Comparison of ENCODE assay signal across 8 cellular contexts in genomic region chr1:154183045-154183968, GRCh38.
DNase-seq lines count a peak whose midpoint lies in the region; ATAC-seq, FAIRE-seq and TF ChIP-seq lines count a peak whose summit lies in the region.

No MANE protein-coding gene starts in this region.

- no peak for FAIRE-seq in D721Med (lab: Jason Lieb, UNC)

- ATAC-seq in GM21515 (IDR thresholded peaks at IDR 0.05; ENCODE audit: unreplicated experiment), result peak; percentile 64

- H3K79me2 ChIP-seq in OCI-LY3 (ENCODE audit: low read length), result peaks cover 47% of the 10 kb centered on the region

- H3K4me1 ChIP-seq in OCI-LY3 (ENCODE audit: low read length), result peaks cover 29% of the 10 kb centered on the region

- DNase-seq in D721Med (ENCODE audit: insufficient read length, low spot score) (peak; percentile 100), HuH-7.5 (ENCODE audit: low spot score) (peak; percentile 95), activated T-cell treated with anti-CD3 and anti-CD28 coated beads for 24 hours (ENCODE audit: low read depth) (peak; percentile 97), epidermal melanocyte (ENCODE audit: insufficient read length, low spot score) (peak; percentile 98), middle frontal gyrus (ENCODE audit: extremely low spot score, low spot score) (peak; percentile 90)
- peak; percentile 89 to 91 for DNase-seq in stimulated activated CD8-positive, alpha-beta memory T cell treated with anti-CD3 and anti-CD28 coated beads, Interleukin-2, amount 100 ng/mL, for 1 hour (ENCODE audit: low read depth in 2 of 2)

- peaks cover 14% of the 10 kb centered on the region for H3K27me3 ChIP-seq in OCI-LY3 (ENCODE audit: low read depth, low read length)

- no peaks in the 10 kb centered on the region for H3K9me3 ChIP-seq in OCI-LY3 (ENCODE audit: insufficient read depth, low read length)

- H2AFZ ChIP-seq in OCI-LY3 (ENCODE audit: low read depth, low read length), result peak overlapping the region; percentile 2; the same call in 1 of the 2 replicates

- peak overlapping the region; percentile 87 for H3K4me3 ChIP-seq in OCI-LY3 (ENCODE audit: low read length)

- H3K27ac ChIP-seq in OCI-LY3 (ENCODE audit: low read length), result peak overlapping the region; percentile 95

- peak overlapping the region; percentile 93 for H3K9ac ChIP-seq in OCI-LY3 (ENCODE audit: low read length)

- H3K36me3 ChIP-seq in OCI-LY3 (replicated peaks; ENCODE audit: low read depth, low read length), result peaks cover 24% of the 10 kb centered on the region

- peaks cover 32% of the 10 kb centered on the region for H4K20me1 ChIP-seq in OCI-LY3 (ENCODE audit: insufficient read depth, low read length)

- peak overlapping the region; percentile 99 for H3K4me2 ChIP-seq in OCI-LY3 (ENCODE audit: low read length)

- no peak for TF ChIP-seq CTCF in D721Med (IDR thresholded peaks at IDR 0.05; ENCODE audit: insufficient read depth, missing control alignments)
- TF ChIP-seq CTCF in OCI-LY3 (IDR thresholded peaks at IDR 0.05; ENCODE audit: low read depth, low read length), result no peak

Comparison
In these comparisons a context has a peak if more than half of its experiments do, and no peak if none do; other contexts are left out.
1. Peak in every context shown above with its lines: DNase-seq, ATAC-seq, H3K4me3 ChIP-seq and H3K27ac ChIP-seq.